Comparison of ENCODE assay signal across 10 cellular contexts in genomic region chr15:99250001-99250400, GRCh38. TPM values are rescaled to one million over a fixed set of nuclear protein-coding genes. Genes with fewer than 3 reads are reported as not detected.
A peak's percentile ranks its signal among the peaks of the same experiment; 100 is the strongest.
DNase-seq lines count a peak whose midpoint lies in the region; ATAC-seq, FAIRE-seq and TF ChIP-seq lines count a peak whose summit lies in the region.
"Had no signal": no experiment of that assay in that cellular context is flagged by ENCODE, and none has a peak within 500 bp of the region (broad histone marks: within the 10 kb centered on the region; RNA-seq: fewer than 3 reads in every experiment).

No MANE protein-coding gene starts in this region.

- no peak for TF ChIP-seq POLR2A in K562 (conservative IDR thresholded peaks at IDR 0.05)

- no peak for TF ChIP-seq RAD21 in K562 (CRISPR knock-in tag; conservative IDR thresholded peaks at IDR 0.05 in 1 of 2, IDR thresholded peaks at IDR 0.05 in 1 of 2)

- no peaks in the 10 kb centered on the region for H3K9me3 ChIP-seq in K562 (replicated peaks; ENCODE audit: control insufficient read depth, insufficient read depth, low read depth, low read length)
- no peaks in the 10 kb centered on the region for H3K9me3 ChIP-seq in left lung
- no peaks in the 10 kb centered on the region for H3K9me3 ChIP-seq in tibial artery

- peak overlapping the region; percentile 93 for H3K4me3 Mint-ChIP-seq in activated naive CD4-positive, alpha-beta T cell treated with anti-CD3 and anti-CD28 coated beads for 36 hours

- FAIRE-seq in K562 (lab: Jason Lieb, UNC), result no peak

- POLR2A ChIA-PET in K562 (lab: Yijun Ruan, JAX), result no interaction called here

- no peaks in the 10 kb centered on the region for H3K27me3 ChIP-seq in K562 (ENCODE audit: control insufficient read depth in 2 of 2, insufficient read depth in 2 of 2, low read length in 2 of 2)
- H3K27me3 ChIP-seq in left lung, result no peaks in the 10 kb centered on the region
- H3K27me3 ChIP-seq in tibial artery, result no peaks in the 10 kb centered on the region

- peaks cover 28% of the 10 kb centered on the region for H3K4me1 Mint-ChIP-seq in activated naive CD4-positive, alpha-beta T cell treated with anti-CD3 and anti-CD28 coated beads for 36 hours (ENCODE audit: low read depth)

- H3K36me3 ChIP-seq in K562 (ENCODE audit: control insufficient read depth, insufficient read depth, low read length), result no peaks in the 10 kb centered on the region
- H3K36me3 ChIP-seq in left lung, result no peaks in the 10 kb centered on the region
- H3K36me3 ChIP-seq in tibial artery, result no peaks in the 10 kb centered on the region

- peak overlapping the region in 1 of 2 experiments; percentile 93; a peak in 2 of 4 replicates for H3K9ac ChIP-seq in K562 (ENCODE audit: insufficient read depth in 1 of 2, low read depth in 2 of 2, low read length in 2 of 2)

- H3K9me1 ChIP-seq in K562 (ENCODE audit: control insufficient read depth, insufficient read depth, low read length), result no peaks in the 10 kb centered on the region

- H3K4me2 ChIP-seq in K562 (ENCODE audit: insufficient read depth, low read length), result no peak overlapping the region; the same call in 1 of the 2 replicates

- no peaks in the 10 kb centered on the region for H3K27me3 Mint-ChIP-seq in activated naive CD4-positive, alpha-beta T cell treated with anti-CD3 and anti-CD28 coated beads for 36 hours (ENCODE audit: low read depth)

- intact Hi-C loops in activated naive CD4-positive, alpha-beta T cell treated with anti-CD3 and anti-CD28 coated beads for 36 hours (cut with micrococcal nuclease), result loop anchor here (5.0 to 10.0 kb wide), 2 partner anchors 598 to 1345 kb away; no protein-coding TSS in a partner anchor
- intact Hi-C loops in K562 (cut with micrococcal nuclease), result no loop called here
- intact Hi-C loops in left lung (cut with DNase I), result no loop called here
- intact Hi-C loops in tibial artery (cut with DNase I; ENCODE audit: low total_unique reads), result no loop called here
- intact Hi-C loops in posterior cingulate gyrus (cut with DNase I), result no loop called here

- no peak overlapping the region; the same call in 2 of the 3 replicates for H3K27ac ChIP-seq in K562 (ENCODE audit: extremely low read depth, low read depth, low read length)
- peak overlapping the region; percentile 87 to 90 for H3K27ac ChIP-seq in left lung
- peak overlapping the region; percentile 87 to 89 for H3K27ac ChIP-seq in tibial artery

- no peak for TF ChIP-seq CTCF in K562 (IDR thresholded peaks at IDR 0.05 in 2 of 3, conservative IDR thresholded peaks at IDR 0.05 in 1 of 3; ENCODE audit: insufficient read depth in 2 of 3, low read depth in 1 of 3, low read length in 3 of 3)
- TF ChIP-seq CTCF in left lung (IDR thresholded peaks at IDR 0.05), result no peak
- TF ChIP-seq CTCF in tibial artery (IDR thresholded peaks at IDR 0.05), result no peak

- no peak overlapping the region for H3K27ac Mint-ChIP-seq in activated naive CD4-positive, alpha-beta T cell treated with anti-CD3 and anti-CD28 coated beads for 36 hours

- no peaks in the 10 kb centered on the region for H3K79me2 ChIP-seq in K562 (ENCODE audit: control insufficient read depth, insufficient read depth, low read length)

- no peak overlapping the region; the same call in 1 of the 2 replicates for H2AFZ ChIP-seq in K562 (ENCODE audit: low read depth, low read length)

- H3K9me3 Mint-ChIP-seq in activated naive CD4-positive, alpha-beta T cell treated with anti-CD3 and anti-CD28 coated beads for 36 hours, result no peaks in the 10 kb centered on the region

- ATAC-seq in K562 (no peak), left lung (no peak), HG03175 (IDR thresholded peaks at IDR 0.05; ENCODE audit: unreplicated experiment) (no peak)

- CTCF ChIA-PET in activated naive CD4-positive, alpha-beta T cell treated with anti-CD3 and anti-CD28 coated beads for 36 hours (lab: Charles Lee), result no interaction called here
- CTCF ChIA-PET in K562 (lab: Yijun Ruan, JAX; ENCODE audit: low intra/inter-chr PET ratio), result no interaction called here

- BruUV-seq in K562 (replicated peaks; lab: Mats Ljungman, UMichigan), result no TSS peak

- H3K36me3 Mint-ChIP-seq in activated naive CD4-positive, alpha-beta T cell treated with anti-CD3 and anti-CD28 coated beads for 36 hours (ENCODE audit: low read depth), result peaks cover 6% of the 10 kb centered on the region

- H3K4me1 ChIP-seq in K562 (replicated peaks in 1 of 2; ENCODE audit: control insufficient read depth in 2 of 2, insufficient read depth in 2 of 2, low read length in 2 of 2) (peaks cover 0 to 4% of the 10 kb centered on the region in 2 experiments; a peak in 1 of 5 replicates), left lung (peaks cover 12 to 34% of the 10 kb centered on the region in 2 donors), tibial artery (peaks cover 0 to 45% (median 31%) of the 10 kb centered on the region in 4 donors)

- no peak for TF ChIP-seq EP300 in K562 (IDR thresholded peaks at IDR 0.05; ENCODE audit: low read length)

- H4K20me1 ChIP-seq in K562 (replicated peaks; ENCODE audit: control insufficient read depth, insufficient read depth, low read length), result no peaks in the 10 kb centered on the region

- WGBS in K562 (ENCODE audit: insufficient coverage, low coverage, missing lambda C conversion rate), result 36% methylated on average over 4 of the region's 4 CpGs

- in situ Hi-C loops in K562 (cut with MboI), result no loop called here

- H3K4me3 ChIP-seq in K562, result peak overlapping the region; percentile 71
- peak overlapping the region; percentile 50 to 74 for H3K4me3 ChIP-seq in left lung
- H3K4me3 ChIP-seq in tibial artery, result peak overlapping the region; percentile 77 to 89

- DNase-seq in activated naive CD4-positive, alpha-beta T cell treated with anti-CD3 and anti-CD28 coated beads for 36 hours, result no peak
- no peak for DNase-seq in activated naive CD4-positive, alpha-beta T cell (lab: John Stamatoyannopoulos, UW)
- DNase-seq in K562 (ENCODE audit: extremely low read depth in 1 of 4, low spot score in 3 of 4), result no peak
- no peak for DNase-seq in left lung
- DNase-seq in tibial artery, result no peak
- DNase-seq in NCI-H1694 treated with DMSO at 0.1 percent for 48 hours (lab: John Stamatoyannopoulos, UW), result no peak
- DNase-seq in posterior cingulate gyrus, result no peak
- DNase-seq: NCI-H1436, T-helper 2 cell had no signal

TF ChIP-seq in K562, 482 proteins besides CTCF, POLR2A, EP300 and RAD21:
- TF ChIP-seq ZFPM2 (CRISPR knock-in tag; IDR thresholded peaks at IDR 0.05), result no peak

RNA-seq across cellular contexts. Expression of gene TTC23, which starts 0.6 kb away (rescaled TPM):
- total RNA-seq in activated naive CD4-positive, alpha-beta T cell treated with anti-CD3 and anti-CD28 coated beads for 36 hours, result 1 to 10 TPM; 4.6 to 5.5 TPM
- total RNA-seq in K562 (2011; cell fraction: chromatin; rRNA removed; ENCODE audit: low replicate concordance), result 2.8 and 8.4 TPM in 2 replicates
- 1.4 and 2.3 TPM in 2 replicates for total RNA-seq in K562 (2011; cell fraction: nucleolus; rRNA removed)
- total RNA-seq in K562 (2011; cell fraction: nucleoplasm; rRNA removed), result 2.6 and 4.2 TPM in 2 replicates
- total RNA-seq in K562 (2014; rRNA removed), result 2.3 TPM in 2 replicates
- 3.7 and 4.1 TPM in 2 replicates for total RNA-seq in K562 (2014; rRNA removed; fragmentation: Illumina TruSeq; extraction: Trizol)
- 4.5 and 4.6 TPM in 2 replicates for total RNA-seq in K562 (2015; rRNA removed; fragmentation: Illumina TruSeq; extraction: Trizol)
- total RNA-seq in K562 (2021), result 3.2 and 3.5 TPM in 2 replicates
- 0.91 and 1.7 TPM in 2 replicates for polyA plus RNA-seq in K562 (2011; rRNA removed)
- polyA plus RNA-seq in K562 (2011; cell fraction: cytosol; rRNA removed), result 0.49 and 0.63 TPM in 2 replicates
- polyA plus RNA-seq in K562 (2011; cell fraction: nucleus; rRNA removed), result 1.6 and 2.9 TPM in 2 replicates
- polyA plus RNA-seq in K562 (2012), result 3.2 and 4.6 TPM in 2 replicates
- polyA plus RNA-seq in K562 (2014; fragmentation: Illumina TruSeq; extraction: Trizol), result 3.4 and 3.7 TPM in 2 replicates
- polyA plus RNA-seq in K562 (2014; fragmentation: Nextera tagmentation; extraction: Ambion mirVana), result under 1 TPM; 0.41 to 0.69 TPM
- polyA plus RNA-seq in K562 (2014; rRNA removed), result 1.7 and 2.5 TPM in 2 replicates
- 1.7 and 2.0 TPM in 2 replicates for polyA minus RNA-seq in K562 (2011; rRNA and poly(A)+ RNA removed)
- polyA minus RNA-seq in K562 (2011; cell fraction: cytosol; rRNA and poly(A)+ RNA removed), result 1.0 and 2.2 TPM in 2 replicates
- 2.3 TPM in 2 replicates for polyA minus RNA-seq in K562 (2011; cell fraction: nucleus; rRNA and poly(A)+ RNA removed)
- total RNA-seq in left lung, result 10 to 100 TPM; 14.0 to 19.4 TPM

RNA-seq across cellular contexts. Expression of gene LRRC28, which starts 1.3 kb away (rescaled TPM):
- 10 to 100 TPM; 15.8 to 18.9 TPM for total RNA-seq in activated naive CD4-positive, alpha-beta T cell treated with anti-CD3 and anti-CD28 coated beads for 36 hours
- 10.4 and 19.6 TPM in 2 replicates for total RNA-seq in K562 (2011; cell fraction: chromatin; rRNA removed; ENCODE audit: low replicate concordance)
- total RNA-seq in K562 (2011; cell fraction: nucleolus; rRNA removed), result 4.2 and 11.6 TPM in 2 replicates
- total RNA-seq in K562 (2011; cell fraction: nucleoplasm; rRNA removed), result 9.2 and 15.8 TPM in 2 replicates
- total RNA-seq in K562 (2014; rRNA removed), result 6.8 and 8.1 TPM in 2 replicates
- total RNA-seq in K562 (2014; rRNA removed; fragmentation: Illumina TruSeq; extraction: Trizol), result 5.8 and 7.8 TPM in 2 replicates
- total RNA-seq in K562 (2015; rRNA removed; fragmentation: Illumina TruSeq; extraction: Trizol), result 6.6 and 7.2 TPM in 2 replicates
- 5.9 and 9.3 TPM in 2 replicates for total RNA-seq in K562 (2021)
- polyA plus RNA-seq in K562 (2011; rRNA removed), result 6.5 and 17.4 TPM in 2 replicates
- 8.4 and 9.0 TPM in 2 replicates for polyA plus RNA-seq in K562 (2011; cell fraction: cytosol; rRNA removed)
- 6.5 and 10.0 TPM in 2 replicates for polyA plus RNA-seq in K562 (2011; cell fraction: nucleus; rRNA removed)
- polyA plus RNA-seq in K562 (2012), result 5.6 and 11.3 TPM in 2 replicates
- polyA plus RNA-seq in K562 (2014; fragmentation: Illumina TruSeq; extraction: Trizol), result 6.7 and 7.9 TPM in 2 replicates
- polyA plus RNA-seq in K562 (2014; fragmentation: Nextera tagmentation; extraction: Ambion mirVana), result 10 to 100 TPM in 1 of 2 experiments, 1 to 10 TPM in 1; 9.2 to 10.0 TPM
- polyA plus RNA-seq in K562 (2014; rRNA removed), result 5.5 and 8.6 TPM in 2 replicates
- polyA minus RNA-seq in K562 (2011; rRNA and poly(A)+ RNA removed), result 11.1 and 19.8 TPM in 2 replicates
- 3.4 and 5.7 TPM in 2 replicates for polyA minus RNA-seq in K562 (2011; cell fraction: cytosol; rRNA and poly(A)+ RNA removed)
- 7.3 and 14.5 TPM in 2 replicates for polyA minus RNA-seq in K562 (2011; cell fraction: nucleus; rRNA and poly(A)+ RNA removed)
- 10 to 100 TPM; 14.9 to 18.4 TPM for total RNA-seq in left lung
